Comparison of ENCODE assay signal across 1 cellular context in the genomic region with DNA sequence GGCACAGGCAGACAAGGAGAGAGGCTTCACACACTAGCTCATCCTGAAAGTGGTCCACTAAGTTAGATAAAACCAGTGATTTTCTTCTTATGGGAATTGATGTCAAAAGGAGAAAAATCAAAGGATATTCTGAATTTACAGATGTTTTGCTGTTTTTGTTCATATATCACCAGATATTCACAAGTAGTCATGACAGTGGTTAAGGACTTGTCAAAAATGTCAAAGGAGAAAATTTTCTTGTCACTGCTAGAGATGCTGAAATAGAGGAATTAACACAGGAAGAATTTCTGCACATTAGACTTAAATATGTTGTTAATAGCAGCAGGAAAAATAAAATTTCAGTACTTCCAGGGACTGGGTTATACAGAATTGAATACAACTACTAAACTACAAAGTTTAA.
TF ChIP-seq lines count a peak whose summit lies in the region.

No MANE protein-coding gene starts in this region.

TF ChIP-seq in H1, 55 proteins besides CTCF, POLR2A, EP300 and RAD21:
- TF ChIP-seq CBX8 (IDR thresholded peaks at IDR 0.05; ENCODE audit: borderline replicate concordance, low read depth, low read length) (no peak), SP1 (IDR thresholded peaks at IDR 0.05; ENCODE audit: low read depth, low read length) (no peak), SIN3A (conservative IDR thresholded peaks at IDR 0.05 in 1 of 2, IDR thresholded peaks at IDR 0.05 in 1 of 2; ENCODE audit: low read depth in 1 of 2, low read length in 2 of 2) (no peak), TCF12 (IDR thresholded peaks at IDR 0.05; ENCODE audit: low read depth, low read length) (no peak), CEBPB (IDR thresholded peaks at IDR 0.05; ENCODE audit: low read depth, low read length) (no peak), CHD2 (IDR thresholded peaks at IDR 0.05; ENCODE audit: low read length) (no peak), SIRT6 (IDR thresholded peaks at IDR 0.05; ENCODE audit: low read length) (no peak), HDAC6 (IDR thresholded peaks at IDR 0.05; ENCODE audit: low read depth, low read length) (no peak), PHF8 (conservative IDR thresholded peaks at IDR 0.05; ENCODE audit: low read depth, low read length) (no peak), TAF1 (IDR thresholded peaks at IDR 0.05; ENCODE audit: low read depth, low read length) (no peak), YY1 (IDR thresholded peaks at IDR 0.05; ENCODE audit: low read depth, low read length) (no peak), BCL11A (IDR thresholded peaks at IDR 0.05; ENCODE audit: low read depth in 2 of 2, low read length in 2 of 2) (no peak), RBBP5 (IDR thresholded peaks at IDR 0.05; ENCODE audit: borderline replicate concordance, low read depth, low read length) (no peak), GTF2F1 (IDR thresholded peaks at IDR 0.05; ENCODE audit: borderline replicate concordance, low read depth, low read length) (no peak), TEAD4 (IDR thresholded peaks at IDR 0.05; ENCODE audit: low read depth, low read length) (no peak), BRCA1 (IDR thresholded peaks at IDR 0.05; ENCODE audit: low read depth, low read length) (no peak), EZH2 (IDR thresholded peaks at IDR 0.05; ENCODE audit: low read depth, low read length, severe bottlenecking) (no peak)
- TF ChIP-seq, protein P1, sequence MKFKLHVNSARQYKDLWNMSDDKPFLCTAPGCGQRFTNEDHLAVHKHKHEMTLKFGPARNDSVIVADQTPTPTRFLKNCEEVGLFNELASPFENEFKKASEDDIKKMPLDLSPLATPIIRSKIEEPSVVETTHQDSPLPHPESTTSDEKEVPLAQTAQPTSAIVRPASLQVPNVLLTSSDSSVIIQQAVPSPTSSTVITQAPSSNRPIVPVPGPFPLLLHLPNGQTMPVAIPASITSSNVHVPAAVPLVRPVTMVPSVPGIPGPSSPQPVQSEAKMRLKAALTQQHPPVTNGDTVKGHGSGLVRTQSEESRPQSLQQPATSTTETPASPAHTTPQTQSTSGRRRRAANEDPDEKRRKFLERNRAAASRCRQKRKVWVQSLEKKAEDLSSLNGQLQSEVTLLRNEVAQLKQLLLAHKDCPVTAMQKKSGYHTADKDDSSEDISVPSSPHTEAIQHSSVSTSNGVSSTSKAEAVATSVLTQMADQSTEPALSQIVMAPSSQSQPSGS (IDR thresholded peaks at IDR 0.05; ENCODE audit: low read length): no peak
- TF ChIP-seq, protein P2, sequence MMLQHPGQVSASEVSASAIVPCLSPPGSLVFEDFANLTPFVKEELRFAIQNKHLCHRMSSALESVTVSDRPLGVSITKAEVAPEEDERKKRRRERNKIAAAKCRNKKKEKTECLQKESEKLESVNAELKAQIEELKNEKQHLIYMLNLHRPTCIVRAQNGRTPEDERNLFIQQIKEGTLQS (IDR thresholded peaks at IDR 0.05; ENCODE audit: insufficient read depth, low read depth, low read length): no peak
- TF ChIP-seq, protein P3, sequence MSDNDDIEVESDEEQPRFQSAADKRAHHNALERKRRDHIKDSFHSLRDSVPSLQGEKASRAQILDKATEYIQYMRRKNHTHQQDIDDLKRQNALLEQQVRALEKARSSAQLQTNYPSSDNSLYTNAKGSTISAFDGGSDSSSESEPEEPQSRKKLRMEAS (IDR thresholded peaks at IDR 0.05): no peak
